Comparison of ENCODE assay signal across 1 cellular context in the genomic region with DNA sequence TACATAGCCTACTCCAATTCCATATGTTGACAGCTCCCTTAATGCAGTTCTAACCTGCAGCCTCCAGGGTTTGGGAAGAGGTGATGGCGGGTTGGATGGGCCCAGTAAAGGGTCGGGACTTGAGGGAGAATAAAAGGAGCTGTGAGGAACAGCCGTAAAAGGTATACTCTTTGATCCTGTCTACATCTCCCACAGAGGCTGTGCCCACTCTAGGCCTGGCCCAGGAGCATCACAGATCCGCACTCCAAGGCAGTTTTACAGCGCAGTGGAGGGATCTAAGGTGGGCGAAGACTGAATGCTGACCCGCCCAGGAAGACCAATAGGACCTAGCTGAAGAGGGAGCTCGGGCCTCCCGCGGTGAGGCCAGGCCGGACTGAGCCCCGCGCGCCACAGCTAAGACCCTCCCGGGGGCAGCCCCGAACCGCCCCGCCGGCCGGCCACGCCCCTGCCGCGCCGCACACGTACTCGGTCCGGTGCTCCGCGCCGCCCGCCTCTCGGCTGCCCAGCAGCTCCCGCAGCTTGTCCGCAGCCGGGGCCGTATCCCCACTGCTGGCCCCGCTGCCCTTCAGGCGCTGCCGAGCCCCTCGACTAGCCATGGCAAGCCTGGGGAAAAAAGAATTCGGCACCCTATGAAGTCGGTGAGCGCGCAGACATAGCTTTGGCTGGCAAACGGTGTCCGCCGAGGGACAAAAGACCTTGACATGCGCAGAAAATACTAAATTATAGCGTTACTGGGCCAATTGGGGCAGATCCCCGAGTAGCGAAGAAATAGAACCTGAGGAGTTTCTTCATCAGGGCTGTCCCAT.
TF ChIP-seq lines count a peak whose summit lies in the region.

Gene ALG9, minus strand, starts transcription at position 695 of the 806 bp plus-strand sequence. Its CDS starts 99 bp downstream, at position 596.

TF ChIP-seq in HEK293, 187 proteins besides CTCF, POLR2A, EP300 and RAD21 (continued from another document and continues in another):
- TF ChIP-seq, protein P1, sequence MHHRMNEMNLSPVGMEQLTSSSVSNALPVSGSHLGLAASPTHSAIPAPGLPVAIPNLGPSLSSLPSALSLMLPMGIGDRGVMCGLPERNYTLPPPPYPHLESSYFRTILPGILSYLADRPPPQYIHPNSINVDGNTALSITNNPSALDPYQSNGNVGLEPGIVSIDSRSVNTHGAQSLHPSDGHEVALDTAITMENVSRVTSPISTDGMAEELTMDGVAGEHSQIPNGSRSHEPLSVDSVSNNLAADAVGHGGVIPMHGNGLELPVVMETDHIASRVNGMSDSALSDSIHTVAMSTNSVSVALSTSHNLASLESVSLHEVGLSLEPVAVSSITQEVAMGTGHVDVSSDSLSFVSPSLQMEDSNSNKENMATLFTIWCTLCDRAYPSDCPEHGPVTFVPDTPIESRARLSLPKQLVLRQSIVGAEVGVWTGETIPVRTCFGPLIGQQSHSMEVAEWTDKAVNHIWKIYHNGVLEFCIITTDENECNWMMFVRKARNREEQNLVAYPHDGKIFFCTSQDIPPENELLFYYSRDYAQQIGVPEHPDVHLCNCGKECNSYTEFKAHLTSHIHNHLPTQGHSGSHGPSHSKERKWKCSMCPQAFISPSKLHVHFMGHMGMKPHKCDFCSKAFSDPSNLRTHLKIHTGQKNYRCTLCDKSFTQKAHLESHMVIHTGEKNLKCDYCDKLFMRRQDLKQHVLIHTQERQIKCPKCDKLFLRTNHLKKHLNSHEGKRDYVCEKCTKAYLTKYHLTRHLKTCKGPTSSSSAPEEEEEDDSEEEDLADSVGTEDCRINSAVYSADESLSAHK (tag by site-specific recombination; IDR thresholded peaks at IDR 0.05) = no peak
- TF ChIP-seq ZNF223 (tag by site-specific recombination; IDR thresholded peaks at IDR 0.05) (no peak), ZNF133 (tag by site-specific recombination; IDR thresholded peaks at IDR 0.05) (no peak), ZNF366 (tag by site-specific recombination; conservative IDR thresholded peaks at IDR 0.05) (no peak), ZBTB20 (tag by site-specific recombination; IDR thresholded peaks at IDR 0.05) (peak; percentile 59; the same call in 1 of the 2 replicates), ZNF529 (tag by site-specific recombination; IDR thresholded peaks at IDR 0.05; ENCODE audit: insufficient replicate concordance) (no peak), GLIS2 (tag by site-specific recombination; IDR thresholded peaks at IDR 0.05) (peak; percentile 79), ZNF280D (tag by site-specific recombination; IDR thresholded peaks at IDR 0.05) (no peak), ZNF561 (tag by site-specific recombination; IDR thresholded peaks at IDR 0.05; ENCODE audit: borderline replicate concordance) (0 out of 2 replicates have a peak, but pooled peaks have one; percentile 18), ZNF791 (tag by site-specific recombination; IDR thresholded peaks at IDR 0.05) (no peak), SALL2 (tag by site-specific recombination; IDR thresholded peaks at IDR 0.05; ENCODE audit: borderline replicate concordance) (no peak), SETDB1 (IDR thresholded peaks at IDR 0.05; ENCODE audit: insufficient read length, low read length) (no peak), PBX3 (CRISPR knock-in tag; IDR thresholded peaks at IDR 0.05) (peak; percentile 78), ZNF626 (tag by site-specific recombination; IDR thresholded peaks at IDR 0.05) (no peak), ZNF433 (tag by site-specific recombination; IDR thresholded peaks at IDR 0.05; ENCODE audit: low read depth) (no peak), AEBP2 (tag by site-specific recombination; IDR thresholded peaks at IDR 0.05; ENCODE audit: borderline replicate concordance) (no peak), FEZF1 (tag by site-specific recombination; IDR thresholded peaks at IDR 0.05) (no peak), ZNF362 (tag by site-specific recombination; IDR thresholded peaks at IDR 0.05) (no peak), ZNF23 (tag by site-specific recombination; IDR thresholded peaks at IDR 0.05; ENCODE audit: borderline replicate concordance) (no peak), ZSCAN16 (tag by site-specific recombination; IDR thresholded peaks at IDR 0.05) (no peak), ZNF148 (tag by site-specific recombination; IDR thresholded peaks at IDR 0.05; ENCODE audit: borderline replicate concordance) (no peak), ZBTB1 (tag by site-specific recombination; IDR thresholded peaks at IDR 0.05) (no peak), MEIS1 (CRISPR knock-in tag; IDR thresholded peaks at IDR 0.05; ENCODE audit: borderline replicate concordance) (no peak), ZXDB (tag by site-specific recombination; IDR thresholded peaks at IDR 0.05) (0 out of 2 replicates have a peak, but pooled peaks have one; percentile 30), ZNF341 (tag by site-specific recombination; IDR thresholded peaks at IDR 0.05; ENCODE audit: low read depth) (peak; percentile 82), ZNF670 (tag by site-specific recombination; IDR thresholded peaks at IDR 0.05; ENCODE audit: low read depth) (no peak), ZFHX2 (tag by site-specific recombination; conservative IDR thresholded peaks at IDR 0.05) (no peak), ZFP69B (tag by site-specific recombination; IDR thresholded peaks at IDR 0.05) (no peak), HOXC10 (CRISPR knock-in tag; IDR thresholded peaks at IDR 0.05) (peak; percentile 79; the same call in 1 of the 2 replicates), ZNF24 (tag by site-specific recombination; IDR thresholded peaks at IDR 0.05) (no peak), ZNF169 (tag by site-specific recombination; IDR thresholded peaks at IDR 0.05) (no peak), ZNF10 (tag by site-specific recombination; IDR thresholded peaks at IDR 0.05) (no peak), ZNF600 (tag by site-specific recombination; IDR thresholded peaks at IDR 0.05) (peak; percentile 68), ZFP41 (tag by site-specific recombination; IDR thresholded peaks at IDR 0.05; ENCODE audit: borderline replicate concordance) (no peak), ZSCAN18 (tag by site-specific recombination; IDR thresholded peaks at IDR 0.05) (no peak), ZNF571 (tag by site-specific recombination; IDR thresholded peaks at IDR 0.05) (no peak), ZFP3 (tag by site-specific recombination; IDR thresholded peaks at IDR 0.05; ENCODE audit: low read depth) (no peak)
- TF ChIP-seq, protein P2, sequence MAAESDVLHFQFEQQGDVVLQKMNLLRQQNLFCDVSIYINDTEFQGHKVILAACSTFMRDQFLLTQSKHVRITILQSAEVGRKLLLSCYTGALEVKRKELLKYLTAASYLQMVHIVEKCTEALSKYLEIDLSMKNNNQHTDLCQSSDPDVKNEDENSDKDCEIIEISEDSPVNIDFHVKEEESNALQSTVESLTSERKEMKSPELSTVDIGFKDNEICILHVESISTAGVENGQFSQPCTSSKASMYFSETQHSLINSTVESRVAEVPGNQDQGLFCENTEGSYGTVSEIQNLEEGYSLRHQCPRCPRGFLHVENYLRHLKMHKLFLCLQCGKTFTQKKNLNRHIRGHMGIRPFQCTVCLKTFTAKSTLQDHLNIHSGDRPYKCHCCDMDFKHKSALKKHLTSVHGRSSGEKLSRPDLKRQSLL (tag by site-specific recombination; IDR thresholded peaks at IDR 0.05) = no peak
- TF ChIP-seq, protein P3, sequence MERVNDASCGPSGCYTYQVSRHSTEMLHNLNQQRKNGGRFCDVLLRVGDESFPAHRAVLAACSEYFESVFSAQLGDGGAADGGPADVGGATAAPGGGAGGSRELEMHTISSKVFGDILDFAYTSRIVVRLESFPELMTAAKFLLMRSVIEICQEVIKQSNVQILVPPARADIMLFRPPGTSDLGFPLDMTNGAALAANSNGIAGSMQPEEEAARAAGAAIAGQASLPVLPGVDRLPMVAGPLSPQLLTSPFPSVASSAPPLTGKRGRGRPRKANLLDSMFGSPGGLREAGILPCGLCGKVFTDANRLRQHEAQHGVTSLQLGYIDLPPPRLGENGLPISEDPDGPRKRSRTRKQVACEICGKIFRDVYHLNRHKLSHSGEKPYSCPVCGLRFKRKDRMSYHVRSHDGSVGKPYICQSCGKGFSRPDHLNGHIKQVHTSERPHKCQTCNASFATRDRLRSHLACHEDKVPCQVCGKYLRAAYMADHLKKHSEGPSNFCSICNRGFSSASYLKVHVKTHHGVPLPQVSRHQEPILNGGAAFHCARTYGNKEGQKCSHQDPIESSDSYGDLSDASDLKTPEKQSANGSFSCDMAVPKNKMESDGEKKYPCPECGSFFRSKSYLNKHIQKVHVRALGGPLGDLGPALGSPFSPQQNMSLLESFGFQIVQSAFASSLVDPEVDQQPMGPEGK (tag by site-specific recombination; IDR thresholded peaks at IDR 0.05) = peak; percentile 35; the same call in 1 of the 2 replicates
- TF ChIP-seq, protein P4, sequence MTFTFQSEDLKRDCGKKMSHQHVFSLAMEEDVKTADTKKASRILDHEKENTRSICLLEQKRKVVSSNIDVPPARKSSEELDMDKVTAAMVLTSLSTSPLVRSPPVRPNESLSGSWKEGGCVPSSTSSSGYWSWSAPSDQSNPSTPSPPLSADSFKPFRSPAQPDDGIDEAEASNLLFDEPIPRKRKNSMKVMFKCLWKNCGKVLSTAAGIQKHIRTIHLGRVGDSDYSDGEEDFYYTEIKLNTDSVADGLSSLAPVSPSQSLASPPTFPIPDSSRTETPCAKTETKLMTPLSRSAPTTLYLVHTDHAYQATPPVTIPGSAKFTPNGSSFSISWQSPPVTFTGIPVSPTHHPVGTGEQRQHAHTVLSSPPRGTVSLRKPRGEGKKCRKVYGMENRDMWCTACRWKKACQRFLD (tag by site-specific recombination; IDR thresholded peaks at IDR 0.05) = no peak
